Comparison of ENCODE assay signal across 1 cellular context in the genomic region with DNA sequence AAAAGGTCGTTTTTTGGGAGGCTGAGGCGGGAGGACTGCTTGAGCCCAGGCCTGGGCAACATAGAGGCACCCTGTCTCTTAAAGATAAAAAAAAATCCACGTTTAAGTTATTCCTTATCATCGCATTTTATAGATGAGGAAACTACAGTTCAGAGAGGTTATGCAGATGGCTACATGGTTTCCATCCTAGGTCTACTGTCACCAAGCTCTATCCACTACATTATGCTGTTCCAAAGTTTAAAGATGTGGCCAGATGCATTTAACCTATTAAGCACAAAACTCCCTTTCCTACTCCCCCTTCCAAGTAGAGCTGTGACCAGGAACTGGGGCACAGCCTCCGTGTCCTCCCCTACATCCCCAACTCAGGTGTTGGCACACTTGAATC.
TF ChIP-seq lines count a peak whose summit lies in the region.

No MANE protein-coding gene starts in this region.

TF ChIP-seq in HCT116, 20 proteins besides CTCF, POLR2A, EP300 and RAD21 (continued from another document):
- TF ChIP-seq, protein P1, sequence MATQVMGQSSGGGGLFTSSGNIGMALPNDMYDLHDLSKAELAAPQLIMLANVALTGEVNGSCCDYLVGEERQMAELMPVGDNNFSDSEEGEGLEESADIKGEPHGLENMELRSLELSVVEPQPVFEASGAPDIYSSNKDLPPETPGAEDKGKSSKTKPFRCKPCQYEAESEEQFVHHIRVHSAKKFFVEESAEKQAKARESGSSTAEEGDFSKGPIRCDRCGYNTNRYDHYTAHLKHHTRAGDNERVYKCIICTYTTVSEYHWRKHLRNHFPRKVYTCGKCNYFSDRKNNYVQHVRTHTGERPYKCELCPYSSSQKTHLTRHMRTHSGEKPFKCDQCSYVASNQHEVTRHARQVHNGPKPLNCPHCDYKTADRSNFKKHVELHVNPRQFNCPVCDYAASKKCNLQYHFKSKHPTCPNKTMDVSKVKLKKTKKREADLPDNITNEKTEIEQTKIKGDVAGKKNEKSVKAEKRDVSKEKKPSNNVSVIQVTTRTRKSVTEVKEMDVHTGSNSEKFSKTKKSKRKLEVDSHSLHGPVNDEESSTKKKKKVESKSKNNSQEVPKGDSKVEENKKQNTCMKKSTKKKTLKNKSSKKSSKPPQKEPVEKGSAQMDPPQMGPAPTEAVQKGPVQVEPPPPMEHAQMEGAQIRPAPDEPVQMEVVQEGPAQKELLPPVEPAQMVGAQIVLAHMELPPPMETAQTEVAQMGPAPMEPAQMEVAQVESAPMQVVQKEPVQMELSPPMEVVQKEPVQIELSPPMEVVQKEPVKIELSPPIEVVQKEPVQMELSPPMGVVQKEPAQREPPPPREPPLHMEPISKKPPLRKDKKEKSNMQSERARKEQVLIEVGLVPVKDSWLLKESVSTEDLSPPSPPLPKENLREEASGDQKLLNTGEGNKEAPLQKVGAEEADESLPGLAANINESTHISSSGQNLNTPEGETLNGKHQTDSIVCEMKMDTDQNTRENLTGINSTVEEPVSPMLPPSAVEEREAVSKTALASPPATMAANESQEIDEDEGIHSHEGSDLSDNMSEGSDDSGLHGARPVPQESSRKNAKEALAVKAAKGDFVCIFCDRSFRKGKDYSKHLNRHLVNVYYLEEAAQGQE (IDR thresholded peaks at IDR 0.05; ENCODE audit: low read depth) = no peak
- TF ChIP-seq EGR1 (IDR thresholded peaks at IDR 0.05; ENCODE audit: low read depth) = no peak
- no peak for TF ChIP-seq TCF7L2 (IDR thresholded peaks at IDR 0.05; ENCODE audit: borderline replicate concordance, extremely low read depth, insufficient read depth, insufficient read length)
- no peak for TF ChIP-seq EZH2phosphoT487 (IDR thresholded peaks at IDR 0.05; ENCODE audit: borderline replicate concordance)
TF ChIP-seq in HCT116: peak in this region for 0.
